ENCODE assay signal across 15 cellular contexts in genomic region chr6:153099636-153100035, GRCh38. TPM values are rescaled to one million over a fixed set of nuclear protein-coding genes. Genes with fewer than 3 reads are reported as not detected.
DNase-seq lines count a peak whose midpoint lies in the region; ATAC-seq lines count a peak whose summit lies in the region.
"Had no signal": no experiment of that assay in that cellular context is flagged by ENCODE, and none has a peak within 500 bp of the region (broad histone marks: within the 10 kb centered on the region; RNA-seq: fewer than 3 reads in every experiment).

No MANE protein-coding gene starts in this region.

- H3K4me1 ChIP-seq in skeletal muscle satellite cell (ENCODE audit: control insufficient read depth, insufficient read depth, low read length): peaks cover 27% of the 10 kb centered on the region
- H3K4me1 ChIP-seq: spleen, testis had no signal

- peak overlapping the region; percentile 55 for H3K4me2 ChIP-seq in skeletal muscle satellite cell (ENCODE audit: low read length)

- H3K9ac ChIP-seq in skeletal muscle satellite cell (ENCODE audit: low read depth, low read length): no peak overlapping the region

- H3K27me3 ChIP-seq in skeletal muscle satellite cell (ENCODE audit: control insufficient read depth, insufficient read depth, low read length): no peaks in the 10 kb centered on the region
- H3K27me3 ChIP-seq: cardiac muscle cell, neutrophil, spleen, testis had no signal

- ATAC-seq in GM19324 (IDR thresholded peaks at IDR 0.05; ENCODE audit: low FRiP score, unreplicated experiment) (peak; percentile 84), HG02588 (IDR thresholded peaks at IDR 0.05; ENCODE audit: unreplicated experiment) (peak; percentile 73), HG03520 (IDR thresholded peaks at IDR 0.05; ENCODE audit: unreplicated experiment) (peak; percentile 89), HG02759 (IDR thresholded peaks at IDR 0.05; ENCODE audit: unreplicated experiment) (no peak)
- ATAC-seq: Panc1 had no signal

- H3K9me3 ChIP-seq in skeletal muscle satellite cell (replicated peaks; ENCODE audit: low read length): no peaks in the 10 kb centered on the region
- H3K9me3 ChIP-seq: neutrophil, spleen, testis had no signal

- H3K4me3 ChIP-seq in skeletal muscle satellite cell (ENCODE audit: low read length): no peak overlapping the region
- H3K4me3 ChIP-seq: cardiac muscle cell, lung, spleen, testis had no signal

- DNase-seq in T-helper 1 cell (no peak), ureter (ENCODE audit: low spot score) (no peak)
- DNase-seq: activated naive CD4-positive, alpha-beta T cell; hippocampal formation; spleen; testis had no signal

- peaks cover 3% of the 10 kb centered on the region for H3K36me3 ChIP-seq in skeletal muscle satellite cell (ENCODE audit: insufficient read depth, low read length)
- H3K36me3 ChIP-seq: cardiac muscle cell, neutrophil, spleen had no signal

RNA-seq across cellular contexts. Expression of gene RGS17, which starts 31.4 kb away (rescaled TPM):
- total RNA-seq in skeletal muscle satellite cell (2012; rRNA removed): 19.0 and 36.8 TPM in 2 replicates
- 3.3 TPM for total RNA-seq in ureter
